Comparison of ENCODE assay signal across 9 cellular contexts in the genomic region with DNA sequence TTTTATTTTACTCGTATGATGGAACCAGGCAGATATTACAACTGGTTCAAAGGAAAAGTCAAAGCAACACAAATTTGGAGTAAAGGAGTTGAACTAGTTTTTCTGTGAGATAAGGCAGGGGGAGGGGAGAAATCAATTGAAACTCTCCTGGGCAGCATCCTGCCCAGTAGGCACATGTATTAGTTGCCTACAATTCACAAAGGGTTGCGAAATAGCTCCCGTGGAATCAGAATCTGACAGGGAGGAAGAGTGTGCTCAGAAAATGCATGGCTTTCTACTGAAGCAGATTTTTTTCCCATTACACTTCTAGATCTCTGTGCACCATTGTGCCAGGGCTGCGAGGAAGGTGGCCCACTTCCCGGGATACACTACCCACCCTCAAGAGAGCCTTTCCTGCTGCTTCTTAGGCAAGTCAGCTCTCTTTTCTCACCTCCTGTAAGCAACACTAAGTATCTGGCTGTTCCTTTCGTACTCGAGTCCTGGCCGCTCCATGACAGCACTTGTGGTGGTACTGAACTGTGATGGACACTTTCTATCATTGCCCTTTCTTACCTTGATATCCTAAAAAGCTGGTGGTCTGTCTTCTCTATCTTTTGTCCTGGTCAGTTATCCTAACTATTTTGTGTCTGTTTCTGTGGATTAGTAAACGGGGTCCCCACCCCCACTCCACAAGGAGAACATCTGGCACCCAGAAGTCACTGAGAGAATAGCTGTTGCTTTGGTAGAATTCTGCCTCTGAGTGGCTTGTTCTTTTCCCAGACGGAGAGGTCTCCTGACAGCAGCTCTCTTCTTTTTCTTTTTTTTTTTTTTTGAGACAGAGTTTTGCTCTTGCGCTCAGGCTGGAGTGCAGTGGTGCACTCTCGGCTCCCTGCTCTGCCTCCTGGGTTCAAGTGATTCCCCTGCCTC.
DNase-seq lines count a peak whose midpoint lies in the region; TF ChIP-seq lines count a peak whose summit lies in the region.
"Had no signal": no experiment of that assay in that cellular context is flagged by ENCODE, and none has a peak within 500 bp of the region (broad histone marks: within the 10 kb centered on the region; RNA-seq: fewer than 3 reads in every experiment).

No MANE protein-coding gene starts in this region.

- H3K9ac ChIP-seq in mammary epithelial cell (ENCODE audit: insufficient read depth, low read length) (peak overlapping the region; percentile 56), smooth muscle cell (ENCODE audit: low read depth) (no peak overlapping the region)

- DNase-seq in T-helper 1 cell (no peak), HPDE6-E6E7 (ENCODE audit: extremely low spot score) (peak; percentile 35), mammary epithelial cell (peak; percentile 76), smooth muscle cell (lab: John Stamatoyannopoulos, UW; ENCODE audit: unreplicated experiment) (no peak), GM19240 (ENCODE audit: insufficient read length, low spot score) (no peak), G401 (ENCODE audit: low spot score) (no peak), coronary artery (ENCODE audit: low spot score) (no peak)
- DNase-seq: heart right ventricle had no signal

- no TSS peak for BruUV-seq in mammary epithelial cell (replicated peaks; lab: Mats Ljungman, UMichigan)

- no peak overlapping the region for H3K4me3 Mint-ChIP-seq in T-helper 1 cell treated with Interleukin-12 subunit alpha and Interleukin-12 subunit beta and Interleukin-4 antibody, amounts not matched to agents 30 μg/mL and 1 μg/mL, for 36 hours

- H3K4me1 Mint-ChIP-seq in T-helper 1 cell treated with Interleukin-12 subunit alpha and Interleukin-12 subunit beta and Interleukin-4 antibody, amounts not matched to agents 30 μg/mL and 1 μg/mL, for 36 hours (ENCODE audit: low read depth), result peaks cover 51% of the 10 kb centered on the region

- CTCF ChIA-PET in mammary epithelial cell (lab: Charles Lee; ENCODE audit: low non-redundant PET), result interaction anchor here (0.6 kb wide), 1 partner anchor 236 kb away, joined by 6 read pairs; no protein-coding TSS in a partner anchor

- peaks cover 39% of the 10 kb centered on the region for H3K36me3 Mint-ChIP-seq in T-helper 1 cell treated with Interleukin-12 subunit alpha and Interleukin-12 subunit beta and Interleukin-4 antibody, amounts not matched to agents 30 μg/mL and 1 μg/mL, for 36 hours (ENCODE audit: low read depth)

- in situ Hi-C loops in mammary epithelial cell (cut with MboI; ENCODE audit: low sequenced_read_pairs in 2 of 2) (no loop called here), G401 (cut with HindIII; ENCODE audit: low sequenced_read_pairs) (no loop called here)

- peak overlapping the region; percentile 58 for H3K27ac Mint-ChIP-seq in T-helper 1 cell treated with Interleukin-12 subunit alpha and Interleukin-12 subunit beta and Interleukin-4 antibody, amounts not matched to agents 30 μg/mL and 1 μg/mL, for 36 hours

- intact Hi-C loops in mammary epithelial cell (cut with micrococcal nuclease), result loop anchor here (5.0 kb wide), 2 partner anchors 72 to 132 kb away; a partner anchor contains a TSS

- H3K27ac ChIP-seq in mammary epithelial cell (ENCODE audit: insufficient read depth, low read depth, low read length) (peak overlapping the region; percentile 92), smooth muscle cell (ENCODE audit: low read depth) (peak overlapping the region; percentile 67), coronary artery (no peak overlapping the region)

- H3K9me3 ChIP-seq in mammary epithelial cell (replicated peaks; ENCODE audit: insufficient read depth, low read length) (no peaks in the 10 kb centered on the region), smooth muscle cell (replicated peaks; ENCODE audit: low read depth) (no peaks in the 10 kb centered on the region)

- H3K4me2 ChIP-seq in mammary epithelial cell (ENCODE audit: insufficient read depth, low read depth, low read length), result peak overlapping the region; percentile 55
- H3K4me2 ChIP-seq in smooth muscle cell, result peak overlapping the region; percentile 35

- H2AFZ ChIP-seq in mammary epithelial cell (ENCODE audit: low read depth, low read length) (peak overlapping the region; percentile 36), smooth muscle cell (ENCODE audit: low read depth) (no peak overlapping the region)

- no peaks in the 10 kb centered on the region for H3K9me3 Mint-ChIP-seq in T-helper 1 cell treated with Interleukin-12 subunit alpha and Interleukin-12 subunit beta and Interleukin-4 antibody, amounts not matched to agents 30 μg/mL and 1 μg/mL, for 36 hours

- H3K4me3 ChIP-seq in mammary epithelial cell (replicated peaks in 1 of 3; ENCODE audit: insufficient read depth in 1 of 3, low read depth in 2 of 3, low read length in 3 of 3) (no peak overlapping the region), smooth muscle cell (no peak overlapping the region), coronary artery (no peak overlapping the region)
- H3K4me3 ChIP-seq: heart right ventricle had no signal

- H3K36me3 ChIP-seq in mammary epithelial cell (ENCODE audit: insufficient read depth, low read length) (no peaks in the 10 kb centered on the region), smooth muscle cell (ENCODE audit: low read depth) (no peaks in the 10 kb centered on the region)

- H3K79me2 ChIP-seq in mammary epithelial cell (ENCODE audit: insufficient read depth, low read length), result no peaks in the 10 kb centered on the region
- H3K79me2 ChIP-seq in smooth muscle cell (ENCODE audit: low read depth), result no peaks in the 10 kb centered on the region

- 73% methylated on average over 12 of the region's 12 CpGs for WGBS in mammary epithelial cell (ENCODE audit: low coverage, missing lambda C conversion rate)
- WGBS in smooth muscle cell (ENCODE audit: low lambda C conversion rate), result 76% methylated on average over 12 of the region's 12 CpGs

- no peaks in the 10 kb centered on the region for H3K27me3 ChIP-seq in mammary epithelial cell (ENCODE audit: insufficient read depth, low read length)
- H3K27me3 ChIP-seq in smooth muscle cell (ENCODE audit: low read depth), result no peaks in the 10 kb centered on the region
- H3K27me3 ChIP-seq: heart right ventricle had no signal

- dilution Hi-C loops in mammary epithelial cell (cut with HindIII; ENCODE audit: low sequenced_read_pairs), result no loop called here

- no peak for TF ChIP-seq CTCF in mammary epithelial cell (conservative IDR thresholded peaks at IDR 0.05 in 1 of 2, IDR thresholded peaks at IDR 0.05 in 1 of 2; ENCODE audit: extremely low read depth in 1 of 2, insufficient read depth in 1 of 2, low read depth in 1 of 2, low read length in 2 of 2)
- TF ChIP-seq CTCF in smooth muscle cell (IDR thresholded peaks at IDR 0.05; ENCODE audit: borderline replicate concordance, insufficient read depth, poor library complexity, severe bottlenecking), result no peak
- TF ChIP-seq CTCF in coronary artery (IDR thresholded peaks at IDR 0.05), result no peak

- H3K4me1 ChIP-seq in mammary epithelial cell (ENCODE audit: insufficient read depth, low read length), result peaks cover 30% of the 10 kb centered on the region
- peaks cover 18% of the 10 kb centered on the region for H3K4me1 ChIP-seq in smooth muscle cell (ENCODE audit: low read depth)

- H4K20me1 ChIP-seq in mammary epithelial cell (ENCODE audit: insufficient read depth, low read length) (no peaks in the 10 kb centered on the region), smooth muscle cell (ENCODE audit: low read depth) (no peaks in the 10 kb centered on the region)

- H3K27me3 Mint-ChIP-seq in T-helper 1 cell treated with Interleukin-12 subunit alpha and Interleukin-12 subunit beta and Interleukin-4 antibody, amounts not matched to agents 30 μg/mL and 1 μg/mL, for 36 hours (ENCODE audit: low read depth), result no peaks in the 10 kb centered on the region

- peaks cover 9% of the 10 kb centered on the region for H3F3A ChIP-seq in smooth muscle cell (ENCODE audit: low read depth)

Comparison
In these comparisons a context has a peak if more than half of its experiments do, and no peak if none do; other contexts are left out.
1. DNase-seq: peak in HPDE6-E6E7 (single experiment) and mammary epithelial cell (single experiment); none in T-helper 1 cell (0 of 5), smooth muscle cell (single experiment), GM19240 (single experiment), G401 (single experiment) and coronary artery (single experiment).
2. H3K27ac ChIP-seq: peak in mammary epithelial cell (single experiment) and smooth muscle cell (single experiment); none in coronary artery (0 of 2).